Comparison of ENCODE assay signal across 24 cellular contexts in genomic region chr4:98722000-98722399, GRCh38.
DNase-seq lines count a peak whose midpoint lies in the region; ATAC-seq, FAIRE-seq and TF ChIP-seq lines count a peak whose summit lies in the region.
"Had no signal": no experiment of that assay in that cellular context is flagged by ENCODE, and none has a peak within 500 bp of the region (broad histone marks: within the 10 kb centered on the region; RNA-seq: fewer than 3 reads in every experiment).

No MANE protein-coding gene starts in this region.

- H2BK20ac ChIP-seq in IMR-90 (ENCODE audit: low read depth, low read length), result no peak overlapping the region

- H3K4me1 Mint-ChIP-seq in activated naive CD4-positive, alpha-beta T cell treated with anti-CD3 and anti-CD28 coated beads, Interleukin-2, amount 50 U/mL, for 24 hours, result no peaks in the 10 kb centered on the region
- H3K4me1 Mint-ChIP-seq: H9, IgD-negative memory B cell, T-cell had no signal

- H3K36me3 Mint-ChIP-seq in activated naive CD4-positive, alpha-beta T cell treated with anti-CD3 and anti-CD28 coated beads, Interleukin-2, amount 50 U/mL, for 24 hours, result peaks cover 7% of the 10 kb centered on the region
- H3K36me3 Mint-ChIP-seq in activated naive CD4-positive, alpha-beta T cell treated with anti-CD3 and anti-CD28 coated beads, Interleukin-2, amount 50 U/mL, for 72 hours, result peaks cover 16 to 25% of the 10 kb centered on the region in 2 donors
- H3K36me3 Mint-ChIP-seq: IgD-negative memory B cell had no signal

- no peak overlapping the region for H4K5ac ChIP-seq in IMR-90 (ENCODE audit: low read depth, low read length)

- no peak for TF ChIP-seq RAD21 in IMR-90 (IDR thresholded peaks at IDR 0.05; ENCODE audit: low read length)

- H2BK15ac ChIP-seq in IMR-90 (ENCODE audit: low read depth, low read length), result no peak overlapping the region

- no peaks in the 10 kb centered on the region for H3K36me3 ChIP-seq in IMR-90 (ENCODE audit: control insufficient read depth, insufficient read depth, low read length)
- H3K36me3 ChIP-seq in SJCRH30, result no peaks in the 10 kb centered on the region
- no peaks in the 10 kb centered on the region for H3K36me3 ChIP-seq in sigmoid colon
- H3K36me3 ChIP-seq: BE2C had no signal

- no peak for DNase-seq in activated naive CD4-positive, alpha-beta T cell treated with anti-CD3 and anti-CD28 coated beads, Interleukin-2, amount 50 U/mL, for 72 hours (ENCODE audit: low spot score in 2 of 2)
- no peak for DNase-seq in IMR-90
- no peak for DNase-seq in SJCRH30
- no peak for DNase-seq in activated effector memory CD4-positive, alpha-beta T cell treated with anti-CD3 and anti-CD28 coated beads, Interleukin-2, amount 50 U/mL, for 16 hours
- no peak for DNase-seq in sigmoid colon
- DNase-seq: BE2C, DND-41, H9, HFFc6, Karpas-422, NCI-H1092, NCI-H1436, NCI-H187 treated with DMSO at 0.1 percent for 48 hours, NCI-H345, NCI-H524, Right ventricle myocardium superior, T-cell had no signal

- H2AK9ac ChIP-seq in IMR-90 (replicated peaks; ENCODE audit: low read depth, low read length, poor library complexity), result no peak overlapping the region

- ATAC-seq in activated naive CD4-positive, alpha-beta T cell treated with anti-CD3 and anti-CD28 coated beads, Interleukin-2, amount 50 U/mL, for 72 hours, result no peak
- ATAC-seq in IMR-90 (ENCODE audit: low read depth), result no peak
- no peak for ATAC-seq in esophagus mucosa
- ATAC-seq: T-cell had no signal

- H3K9me1 ChIP-seq in IMR-90 (ENCODE audit: insufficient read depth, low read length), result no peaks in the 10 kb centered on the region

- no peak overlapping the region for H2BK5ac ChIP-seq in IMR-90 (ENCODE audit: low read depth, low read length, poor library complexity, severe bottlenecking)

- WGBS in IMR-90 (ENCODE audit: extremely low coverage in 2 of 2, insufficient read length in 1 of 2), 2 experiments, result 50% methylated on average over 1 of the region's 2 CpGs; no CpG with 5 or more reads in 1 of the 2 experiments
- 95 to 97% methylated on average over 2 of the region's 2 CpGs for WGBS in sigmoid colon, 2 donors

- H3K9me3 ChIP-seq in IMR-90 (ENCODE audit: control insufficient read depth, insufficient read depth, low read length) (no peaks in the 10 kb centered on the region; the same call in 1 of the 2 replicates), SJCRH30 (replicated peaks) (0 out of 2 replicates have a peak, but pooled peaks cover 7% of the 10 kb centered on the region), sigmoid colon (peaks cover 0 to 5% (median 1%) of the 10 kb centered on the region in 4 donors)
- H3K9me3 ChIP-seq: BE2C had no signal

- H3K9ac ChIP-seq in IMR-90 (ENCODE audit: low read depth, low read length), result no peak overlapping the region

- TF ChIP-seq CTCF in IMR-90 (conservative IDR thresholded peaks at IDR 0.05; ENCODE audit: low read depth, low read length), result no peak
- no peak for TF ChIP-seq CTCF in sigmoid colon (IDR thresholded peaks at IDR 0.05)

- H3K4ac ChIP-seq in IMR-90 (ENCODE audit: low read depth, low read length), result no peak overlapping the region

- H3K27me3 Mint-ChIP-seq in activated naive CD4-positive, alpha-beta T cell treated with anti-CD3 and anti-CD28 coated beads, Interleukin-2, amount 50 U/mL, for 24 hours, result peaks cover 1% of the 10 kb centered on the region
- H3K27me3 Mint-ChIP-seq: T-cell had no signal

- no peak overlapping the region for H2BK120ac ChIP-seq in IMR-90 (ENCODE audit: low read depth, low read length)

- FAIRE-seq in islet of Langerhans (lab: Jason Lieb, UNC), result peak; percentile 65
- FAIRE-seq: D721Med, GM12891 had no signal

- no peak overlapping the region for H3K4me3 ChIP-seq in IMR-90 (ENCODE audit: insufficient read depth, low read depth, low read length)
- no peak overlapping the region for H3K4me3 ChIP-seq in SJCRH30
- H3K4me3 ChIP-seq in sigmoid colon, result no peak overlapping the region

- no peak overlapping the region for H3K4me3 Mint-ChIP-seq in activated naive CD4-positive, alpha-beta T cell treated with anti-CD3 and anti-CD28 coated beads, Interleukin-2, amount 50 U/mL, for 24 hours
- H3K4me3 Mint-ChIP-seq: H9, HFFc6, IgD-negative memory B cell, T-cell had no signal

- no peak overlapping the region for H3K4me2 ChIP-seq in IMR-90 (ENCODE audit: low read depth, low read length)

- TF ChIP-seq POLR2A in IMR-90 (IDR thresholded peaks at IDR 0.05; ENCODE audit: low read depth, low read length), result no peak
- TF ChIP-seq POLR2A in sigmoid colon (IDR thresholded peaks at IDR 0.05), result no peak

- BruUV-seq in IMR-90 (replicated peaks; lab: Mats Ljungman, UMichigan), result no TSS peak

- H3K4me1 ChIP-seq in IMR-90 (ENCODE audit: control insufficient read depth, insufficient read depth, low read length) (no peaks in the 10 kb centered on the region), SJCRH30 (peaks cover 19% of the 10 kb centered on the region), sigmoid colon (no peaks in the 10 kb centered on the region)
- H3K4me1 ChIP-seq: BE2C had no signal

- no peak overlapping the region for H4K91ac ChIP-seq in IMR-90 (ENCODE audit: insufficient read depth, low read depth, low read length)

- peaks cover 10% of the 10 kb centered on the region for H3K9me3 Mint-ChIP-seq in activated naive CD4-positive, alpha-beta T cell treated with anti-CD3 and anti-CD28 coated beads, Interleukin-2, amount 50 U/mL, for 24 hours
- peaks cover 25 to 26% of the 10 kb centered on the region in 2 donors for H3K9me3 Mint-ChIP-seq in activated naive CD4-positive, alpha-beta T cell treated with anti-CD3 and anti-CD28 coated beads, Interleukin-2, amount 50 U/mL, for 72 hours

- no peak overlapping the region for H2AFZ ChIP-seq in IMR-90 (replicated peaks; ENCODE audit: low read length, poor library complexity)

- dilution Hi-C loops in IMR-90 (cut with HindIII; ENCODE audit: low sequenced_read_pairs, unreplicated experiment), result no loop called here

- H3K56ac ChIP-seq in IMR-90 (ENCODE audit: extremely low read depth, insufficient read depth, low read length), result no peak overlapping the region

- peak overlapping the region; percentile 0 for H3K27ac Mint-ChIP-seq in activated naive CD4-positive, alpha-beta T cell treated with anti-CD3 and anti-CD28 coated beads, Interleukin-2, amount 50 U/mL, for 24 hours
- H3K27ac Mint-ChIP-seq in activated naive CD4-positive, alpha-beta T cell treated with anti-CD3 and anti-CD28 coated beads, Interleukin-2, amount 50 U/mL, for 72 hours, result peak overlapping the region in 1 of 2 donors; percentile 65
- H3K27ac Mint-ChIP-seq: H9, HFFc6, IgD-negative memory B cell, T-cell had no signal

- H4K20me1 ChIP-seq in IMR-90 (ENCODE audit: insufficient read depth, low read length), result no peaks in the 10 kb centered on the region

- no peak for TF ChIP-seq EP300 in sigmoid colon (IDR thresholded peaks at IDR 0.05)

- in situ Hi-C loops in IMR-90 (cut with MboI; ENCODE audit: low sequenced_read_pairs), result no loop called here

- POLR2A ChIA-PET in IMR-90 (lab: Charles Lee; ENCODE audit: unreplicated experiment), result no interaction called here

- no peak overlapping the region for H3K27ac ChIP-seq in IMR-90 (ENCODE audit: insufficient read depth, low read length)
- H3K27ac ChIP-seq in SJCRH30, result peak overlapping the region; percentile 53
- H3K27ac ChIP-seq in sigmoid colon, result no peak overlapping the region
- H3K27ac ChIP-seq: HL-60 had no signal

- CTCF ChIA-PET in IMR-90 (lab: Yijun Ruan, JAX), result interaction anchor here (1.7 kb wide), 1 partner anchor 9 kb away, joined by 4 read pairs; no protein-coding TSS in a partner anchor

- no peak overlapping the region for H2AK5ac ChIP-seq in IMR-90 (ENCODE audit: low read depth, low read length)

- H3K18ac ChIP-seq in IMR-90 (ENCODE audit: low read depth, low read length), result no peak overlapping the region

- no peak overlapping the region for H3K14ac ChIP-seq in IMR-90 (replicated peaks; ENCODE audit: low read depth, low read length)

- no peaks in the 10 kb centered on the region for H3K79me1 ChIP-seq in IMR-90 (ENCODE audit: low read depth in 1 of 2, low read length in 2 of 2)

- no peak overlapping the region for H4K8ac ChIP-seq in IMR-90 (ENCODE audit: low read depth in 2 of 2, low read length in 2 of 2)

- intact Hi-C loops in IMR-90 (cut with micrococcal nuclease), result no loop called here
- intact Hi-C loops in sigmoid colon (cut with DNase I), result no loop called here

- H3K27me3 ChIP-seq in IMR-90 (ENCODE audit: control insufficient read depth, insufficient read depth, low read length) (no peaks in the 10 kb centered on the region), SJCRH30 (no peaks in the 10 kb centered on the region), sigmoid colon (no peaks in the 10 kb centered on the region)
- H3K27me3 ChIP-seq: BE2C had no signal

- no peak overlapping the region for H3K23ac ChIP-seq in IMR-90 (ENCODE audit: low read depth, low read length)

TF ChIP-seq in IMR-90, 13 proteins besides CTCF, POLR2A, EP300 and RAD21:
- TF ChIP-seq FOS (IDR thresholded peaks at IDR 0.05; ENCODE audit: low read depth, low read length) (no peak), MAFK (IDR thresholded peaks at IDR 0.05; ENCODE audit: low read depth, low read length) (peak; percentile 38; the same call in 1 of the 2 replicates)
